Comparison of ENCODE assay signal across 1 cellular context in the genomic region with DNA sequence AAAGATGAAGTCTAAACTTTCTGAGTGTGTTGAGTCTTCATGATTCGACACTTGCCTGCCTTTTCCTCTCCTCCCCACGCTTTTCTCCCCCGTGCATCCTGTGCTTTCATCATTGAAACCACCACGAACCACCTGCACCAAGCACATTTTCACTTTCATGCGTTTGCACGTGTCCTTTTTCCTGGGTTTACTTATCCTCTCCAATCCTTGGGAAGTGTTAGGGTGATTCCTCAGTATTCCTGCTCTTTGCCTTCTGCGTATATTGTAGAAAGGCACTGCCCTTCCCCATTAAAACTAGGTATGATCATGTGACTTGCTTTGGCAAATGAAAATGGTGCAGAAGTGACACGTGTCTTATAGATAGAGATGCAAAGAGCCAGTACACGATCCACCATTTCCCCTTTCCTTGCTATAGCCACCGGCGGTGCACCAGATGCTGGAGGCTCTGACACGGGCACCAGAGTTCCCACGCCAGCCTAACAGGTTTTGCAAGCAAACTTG.
A peak's percentile ranks its signal among the peaks of the same experiment; 100 is the strongest.
TF ChIP-seq lines count a peak whose summit lies in the region.

No MANE protein-coding gene starts in this region.

TF ChIP-seq in GM12878, 131 proteins besides CTCF, POLR2A, EP300 and RAD21 (continued from another document and continues in another):
- TF ChIP-seq, protein P1, sequence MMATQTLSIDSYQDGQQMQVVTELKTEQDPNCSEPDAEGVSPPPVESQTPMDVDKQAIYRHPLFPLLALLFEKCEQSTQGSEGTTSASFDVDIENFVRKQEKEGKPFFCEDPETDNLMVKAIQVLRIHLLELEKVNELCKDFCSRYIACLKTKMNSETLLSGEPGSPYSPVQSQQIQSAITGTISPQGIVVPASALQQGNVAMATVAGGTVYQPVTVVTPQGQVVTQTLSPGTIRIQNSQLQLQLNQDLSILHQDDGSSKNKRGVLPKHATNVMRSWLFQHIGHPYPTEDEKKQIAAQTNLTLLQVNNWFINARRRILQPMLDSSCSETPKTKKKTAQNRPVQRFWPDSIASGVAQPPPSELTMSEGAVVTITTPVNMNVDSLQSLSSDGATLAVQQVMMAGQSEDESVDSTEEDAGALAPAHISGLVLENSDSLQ (IDR thresholded peaks at IDR 0.05) = no peak
- TF ChIP-seq SMC3 (IDR thresholded peaks at IDR 0.05; ENCODE audit: borderline replicate concordance, low read length) = no peak
- TF ChIP-seq HSF1 (IDR thresholded peaks at IDR 0.05; ENCODE audit: low read depth, low read length) = no peak
- no peak for TF ChIP-seq MYC (IDR thresholded peaks at IDR 0.05; ENCODE audit: insufficient read depth, insufficient read length, insufficient replicate concordance, low read length, severe bottlenecking)
- TF ChIP-seq RAD51 (IDR thresholded peaks at IDR 0.05) = peak; percentile 86
- TF ChIP-seq NFXL1 (IDR thresholded peaks at IDR 0.05; ENCODE audit: borderline replicate concordance) = no peak
- peak; percentile 65; the same call in 1 of the 2 replicates for TF ChIP-seq PML (IDR thresholded peaks at IDR 0.05; ENCODE audit: low read length)
- no peak for TF ChIP-seq KLF5 (IDR thresholded peaks at IDR 0.05; ENCODE audit: partially characterized antibody)
- TF ChIP-seq SUZ12 (IDR thresholded peaks at IDR 0.05; ENCODE audit: unreplicated experiment) = no peak
- no peak for TF ChIP-seq MYB (IDR thresholded peaks at IDR 0.05; ENCODE audit: borderline replicate concordance, low read depth, low read length)
- TF ChIP-seq ETV6 (conservative IDR thresholded peaks at IDR 0.05 in 1 of 2, IDR thresholded peaks at IDR 0.05 in 1 of 2; ENCODE audit: borderline replicate concordance in 1 of 2, low read depth in 1 of 2) = peak in 1 of 2 experiments; percentile 48; a peak in 1 of 4 replicates
- TF ChIP-seq NFIC (IDR thresholded peaks at IDR 0.05; ENCODE audit: low read depth, low read length) = peak; percentile 89
- TF ChIP-seq SP1 (IDR thresholded peaks at IDR 0.05; ENCODE audit: low read depth, low read length) = peak; percentile 49
- TF ChIP-seq E4F1 (IDR thresholded peaks at IDR 0.05; ENCODE audit: borderline replicate concordance, partially characterized antibody) = no peak
- no peak for TF ChIP-seq HDAC6 (IDR thresholded peaks at IDR 0.05; ENCODE audit: unreplicated experiment)
- TF ChIP-seq, protein P2, sequence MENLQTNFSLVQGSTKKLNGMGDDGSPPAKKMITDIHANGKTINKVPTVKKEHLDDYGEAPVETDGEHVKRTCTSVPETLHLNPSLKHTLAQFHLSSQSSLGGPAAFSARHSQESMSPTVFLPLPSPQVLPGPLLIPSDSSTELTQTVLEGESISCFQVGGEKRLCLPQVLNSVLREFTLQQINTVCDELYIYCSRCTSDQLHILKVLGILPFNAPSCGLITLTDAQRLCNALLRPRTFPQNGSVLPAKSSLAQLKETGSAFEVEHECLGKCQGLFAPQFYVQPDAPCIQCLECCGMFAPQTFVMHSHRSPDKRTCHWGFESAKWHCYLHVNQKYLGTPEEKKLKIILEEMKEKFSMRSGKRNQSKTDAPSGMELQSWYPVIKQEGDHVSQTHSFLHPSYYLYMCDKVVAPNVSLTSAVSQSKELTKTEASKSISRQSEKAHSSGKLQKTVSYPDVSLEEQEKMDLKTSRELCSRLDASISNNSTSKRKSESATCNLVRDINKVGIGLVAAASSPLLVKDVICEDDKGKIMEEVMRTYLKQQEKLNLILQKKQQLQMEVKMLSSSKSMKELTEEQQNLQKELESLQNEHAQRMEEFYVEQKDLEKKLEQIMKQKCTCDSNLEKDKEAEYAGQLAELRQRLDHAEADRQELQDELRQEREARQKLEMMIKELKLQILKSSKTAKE (IDR thresholded peaks at IDR 0.05; ENCODE audit: low read depth, poor library complexity, severe bottlenecking) = no peak
- TF ChIP-seq ZBED1 (IDR thresholded peaks at IDR 0.05; ENCODE audit: borderline replicate concordance) = no peak
- no peak for TF ChIP-seq RB1 (IDR thresholded peaks at IDR 0.05; ENCODE audit: borderline replicate concordance)
- TF ChIP-seq EZH2 (IDR thresholded peaks at IDR 0.05; ENCODE audit: borderline replicate concordance, control insufficient read depth, low read depth, low read length) = no peak
- TF ChIP-seq NR2C1 (IDR thresholded peaks at IDR 0.05) = no peak
- TF ChIP-seq, protein P3, sequence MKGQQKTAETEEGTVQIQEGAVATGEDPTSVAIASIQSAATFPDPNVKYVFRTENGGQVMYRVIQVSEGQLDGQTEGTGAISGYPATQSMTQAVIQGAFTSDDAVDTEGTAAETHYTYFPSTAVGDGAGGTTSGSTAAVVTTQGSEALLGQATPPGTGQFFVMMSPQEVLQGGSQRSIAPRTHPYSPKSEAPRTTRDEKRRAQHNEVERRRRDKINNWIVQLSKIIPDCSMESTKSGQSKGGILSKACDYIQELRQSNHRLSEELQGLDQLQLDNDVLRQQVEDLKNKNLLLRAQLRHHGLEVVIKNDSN (IDR thresholded peaks at IDR 0.05; ENCODE audit: borderline replicate concordance, extremely low read length, insufficient read depth, low read depth, low read length) = peak; percentile 52
- peak; percentile 88 for TF ChIP-seq TCF12 (IDR thresholded peaks at IDR 0.05; ENCODE audit: low read depth, low read length)
- TF ChIP-seq EGR1 (IDR thresholded peaks at IDR 0.05; ENCODE audit: borderline replicate concordance in 1 of 2, low read depth in 2 of 2, low read length in 2 of 2) = peak in 1 of 2 experiments; percentile 64; a peak in 1 of 3 replicates
- TF ChIP-seq MXI1 (IDR thresholded peaks at IDR 0.05; ENCODE audit: low read depth, low read length) = no peak
- TF ChIP-seq, protein P4, sequence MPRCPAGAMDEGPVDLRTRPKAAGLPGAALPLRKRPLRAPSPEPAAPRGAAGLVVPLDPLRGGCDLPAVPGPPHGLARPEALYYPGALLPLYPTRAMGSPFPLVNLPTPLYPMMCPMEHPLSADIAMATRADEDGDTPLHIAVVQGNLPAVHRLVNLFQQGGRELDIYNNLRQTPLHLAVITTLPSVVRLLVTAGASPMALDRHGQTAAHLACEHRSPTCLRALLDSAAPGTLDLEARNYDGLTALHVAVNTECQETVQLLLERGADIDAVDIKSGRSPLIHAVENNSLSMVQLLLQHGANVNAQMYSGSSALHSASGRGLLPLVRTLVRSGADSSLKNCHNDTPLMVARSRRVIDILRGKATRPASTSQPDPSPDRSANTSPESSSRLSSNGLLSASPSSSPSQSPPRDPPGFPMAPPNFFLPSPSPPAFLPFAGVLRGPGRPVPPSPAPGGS (IDR thresholded peaks at IDR 0.05; ENCODE audit: borderline replicate concordance, insufficient read depth, low read depth, low read length, poor library complexity, severe bottlenecking) = no peak
- TF ChIP-seq IKZF1 (conservative IDR thresholded peaks at IDR 0.05) = peak; percentile 73
- TF ChIP-seq IRF4 (IDR thresholded peaks at IDR 0.05; ENCODE audit: low read depth, low read length) = peak; percentile 56; the same call in 1 of the 2 replicates
- no peak for TF ChIP-seq HCFC1 (IDR thresholded peaks at IDR 0.05; ENCODE audit: low read length)
- TF ChIP-seq, protein P5, sequence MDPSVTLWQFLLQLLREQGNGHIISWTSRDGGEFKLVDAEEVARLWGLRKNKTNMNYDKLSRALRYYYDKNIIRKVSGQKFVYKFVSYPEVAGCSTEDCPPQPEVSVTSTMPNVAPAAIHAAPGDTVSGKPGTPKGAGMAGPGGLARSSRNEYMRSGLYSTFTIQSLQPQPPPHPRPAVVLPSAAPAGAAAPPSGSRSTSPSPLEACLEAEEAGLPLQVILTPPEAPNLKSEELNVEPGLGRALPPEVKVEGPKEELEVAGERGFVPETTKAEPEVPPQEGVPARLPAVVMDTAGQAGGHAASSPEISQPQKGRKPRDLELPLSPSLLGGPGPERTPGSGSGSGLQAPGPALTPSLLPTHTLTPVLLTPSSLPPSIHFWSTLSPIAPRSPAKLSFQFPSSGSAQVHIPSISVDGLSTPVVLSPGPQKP (IDR thresholded peaks at IDR 0.05; ENCODE audit: low read depth, low read length) = no peak
- TF ChIP-seq, protein P6, sequence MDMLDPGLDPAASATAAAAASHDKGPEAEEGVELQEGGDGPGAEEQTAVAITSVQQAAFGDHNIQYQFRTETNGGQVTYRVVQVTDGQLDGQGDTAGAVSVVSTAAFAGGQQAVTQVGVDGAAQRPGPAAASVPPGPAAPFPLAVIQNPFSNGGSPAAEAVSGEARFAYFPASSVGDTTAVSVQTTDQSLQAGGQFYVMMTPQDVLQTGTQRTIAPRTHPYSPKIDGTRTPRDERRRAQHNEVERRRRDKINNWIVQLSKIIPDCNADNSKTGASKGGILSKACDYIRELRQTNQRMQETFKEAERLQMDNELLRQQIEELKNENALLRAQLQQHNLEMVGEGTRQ (IDR thresholded peaks at IDR 0.05; ENCODE audit: borderline replicate concordance, low read depth, low read length) = peak; percentile 39; the same call in 1 of the 2 replicates
- TF ChIP-seq, protein P7, sequence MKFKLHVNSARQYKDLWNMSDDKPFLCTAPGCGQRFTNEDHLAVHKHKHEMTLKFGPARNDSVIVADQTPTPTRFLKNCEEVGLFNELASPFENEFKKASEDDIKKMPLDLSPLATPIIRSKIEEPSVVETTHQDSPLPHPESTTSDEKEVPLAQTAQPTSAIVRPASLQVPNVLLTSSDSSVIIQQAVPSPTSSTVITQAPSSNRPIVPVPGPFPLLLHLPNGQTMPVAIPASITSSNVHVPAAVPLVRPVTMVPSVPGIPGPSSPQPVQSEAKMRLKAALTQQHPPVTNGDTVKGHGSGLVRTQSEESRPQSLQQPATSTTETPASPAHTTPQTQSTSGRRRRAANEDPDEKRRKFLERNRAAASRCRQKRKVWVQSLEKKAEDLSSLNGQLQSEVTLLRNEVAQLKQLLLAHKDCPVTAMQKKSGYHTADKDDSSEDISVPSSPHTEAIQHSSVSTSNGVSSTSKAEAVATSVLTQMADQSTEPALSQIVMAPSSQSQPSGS (IDR thresholded peaks at IDR 0.05; ENCODE audit: low read length) = no peak; the same call in 1 of the 2 replicates
- no peak for TF ChIP-seq POLR2AphosphoS2 (IDR thresholded peaks at IDR 0.05; ENCODE audit: low read depth, low read length)
- TF ChIP-seq, protein P8, sequence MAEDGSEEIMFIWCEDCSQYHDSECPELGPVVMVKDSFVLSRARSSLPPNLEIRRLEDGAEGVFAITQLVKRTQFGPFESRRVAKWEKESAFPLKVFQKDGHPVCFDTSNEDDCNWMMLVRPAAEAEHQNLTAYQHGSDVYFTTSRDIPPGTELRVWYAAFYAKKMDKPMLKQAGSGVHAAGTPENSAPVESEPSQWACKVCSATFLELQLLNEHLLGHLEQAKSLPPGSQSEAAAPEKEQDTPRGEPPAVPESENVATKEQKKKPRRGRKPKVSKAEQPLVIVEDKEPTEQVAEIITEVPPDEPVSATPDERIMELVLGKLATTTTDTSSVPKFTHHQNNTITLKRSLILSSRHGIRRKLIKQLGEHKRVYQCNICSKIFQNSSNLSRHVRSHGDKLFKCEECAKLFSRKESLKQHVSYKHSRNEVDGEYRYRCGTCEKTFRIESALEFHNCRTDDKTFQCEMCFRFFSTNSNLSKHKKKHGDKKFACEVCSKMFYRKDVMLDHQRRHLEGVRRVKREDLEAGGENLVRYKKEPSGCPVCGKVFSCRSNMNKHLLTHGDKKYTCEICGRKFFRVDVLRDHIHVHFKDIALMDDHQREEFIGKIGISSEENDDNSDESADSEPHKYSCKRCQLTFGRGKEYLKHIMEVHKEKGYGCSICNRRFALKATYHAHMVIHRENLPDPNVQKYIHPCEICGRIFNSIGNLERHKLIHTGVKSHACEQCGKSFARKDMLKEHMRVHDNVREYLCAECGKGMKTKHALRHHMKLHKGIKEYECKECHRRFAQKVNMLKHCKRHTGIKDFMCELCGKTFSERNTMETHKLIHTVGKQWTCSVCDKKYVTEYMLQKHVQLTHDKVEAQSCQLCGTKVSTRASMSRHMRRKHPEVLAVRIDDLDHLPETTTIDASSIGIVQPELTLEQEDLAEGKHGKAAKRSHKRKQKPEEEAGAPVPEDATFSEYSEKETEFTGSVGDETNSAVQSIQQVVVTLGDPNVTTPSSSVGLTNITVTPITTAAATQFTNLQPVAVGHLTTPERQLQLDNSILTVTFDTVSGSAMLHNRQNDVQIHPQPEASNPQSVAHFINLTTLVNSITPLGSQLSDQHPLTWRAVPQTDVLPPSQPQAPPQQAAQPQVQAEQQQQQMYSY (CRISPR knock-in tag; IDR thresholded peaks at IDR 0.05) = no peak
- TF ChIP-seq RFX5 (IDR thresholded peaks at IDR 0.05; ENCODE audit: low read depth, low read length) = no peak
- no peak for TF ChIP-seq TARDBP (IDR thresholded peaks at IDR 0.05; ENCODE audit: borderline replicate concordance)
- no peak for TF ChIP-seq CBX3 (IDR thresholded peaks at IDR 0.05; ENCODE audit: borderline replicate concordance, low read depth)
- peak; percentile 66; the same call in 1 of the 2 replicates for TF ChIP-seq CBFB (IDR thresholded peaks at IDR 0.05; ENCODE audit: low read depth)
- no peak for TF ChIP-seq SMAD1 (IDR thresholded peaks at IDR 0.05; ENCODE audit: low read depth, partially characterized antibody)
- no peak for TF ChIP-seq CBX5 (IDR thresholded peaks at IDR 0.05; ENCODE audit: low read depth)
